In genomic region chr10:59322131-59322530, GRCh38 we compare ENCODE assay signal across 13 cellular contexts. TPM values are rescaled to one million over a fixed set of nuclear protein-coding genes. Genes with fewer than 3 reads are reported as not detected.
A peak's percentile ranks its signal among the peaks of the same experiment; 100 is the strongest.
DNase-seq lines count a peak whose midpoint lies in the region; ATAC-seq, FAIRE-seq and TF ChIP-seq lines count a peak whose summit lies in the region.
"Had no signal": no experiment of that assay in that cellular context is flagged by ENCODE, and none has a peak within 500 bp of the region (broad histone marks: within the 10 kb centered on the region; RNA-seq: fewer than 3 reads in every experiment).

No MANE protein-coding gene starts in this region.

- BruUV-seq in HepG2 (replicated peaks; lab: Mats Ljungman, UMichigan) = no TSS peak

- WGBS in HepG2 (ENCODE audit: low lambda C conversion rate) = 0% methylated on average over 4 of the region's 4 CpGs
- 37 to 49% (median 42%) methylated on average over 4 of the region's 4 CpGs for WGBS in psoas muscle, 3 donors

- H3K4me3 Mint-ChIP-seq in endothelial cell (ENCODE audit: unreplicated experiment) (peak overlapping the region; percentile 44), type B pancreatic cell (peak overlapping the region; percentile 32)
- H3K4me3 Mint-ChIP-seq: HFFc6 had no signal

- TF ChIP-seq RAD21 in HepG2 (CRISPR knock-in tag; IDR thresholded peaks at IDR 0.05) = no peak

- no peak overlapping the region for H2AFZ ChIP-seq in HepG2 (ENCODE audit: low read length)
- no peak overlapping the region for H2AFZ ChIP-seq in osteoblast (ENCODE audit: low read length)

- H3K4me2 ChIP-seq in HepG2 (ENCODE audit: low read depth, low read length) = peak overlapping the region; percentile 74
- H3K4me2 ChIP-seq in osteoblast (ENCODE audit: insufficient read depth, low read length) = no peak overlapping the region
- H3K4me2 ChIP-seq: BLaER1 had no signal

- no peak for DNase-seq in endothelial cell (ENCODE audit: low spot score)
- DNase-seq in HepG2 (ENCODE audit: low spot score) = no peak
- no peak for DNase-seq in psoas muscle
- no peak for DNase-seq in type B pancreatic cell (ENCODE audit: extremely low spot score, unreplicated experiment)
- no peak for DNase-seq in osteoblast (ENCODE audit: insufficient read length, low spot score, missing footprints)
- no peak for DNase-seq in NCI-H2171 treated with DMSO at 0.1 percent for 48 hours (lab: John Stamatoyannopoulos, UW)
- DNase-seq: HFFc6, Karpas-422, NCI-H1930, NCI-H2171, NCI-H774 had no signal

- no peak for TF ChIP-seq POLR2A in HepG2 (IDR thresholded peaks at IDR 0.05; ENCODE audit: insufficient read depth in 1 of 2, low read depth in 2 of 2, low read length in 2 of 2)

- no peaks in the 10 kb centered on the region for H3K9me3 Mint-ChIP-seq in endothelial cell (ENCODE audit: unreplicated experiment)
- peaks cover 8% of the 10 kb centered on the region for H3K9me3 Mint-ChIP-seq in type B pancreatic cell

- H3K79me2 ChIP-seq in HepG2 (ENCODE audit: insufficient read depth, low read length) = no peaks in the 10 kb centered on the region
- H3K79me2 ChIP-seq in osteoblast (ENCODE audit: insufficient read depth, low read length) = no peaks in the 10 kb centered on the region

- H3K4me1 ChIP-seq in HepG2 (ENCODE audit: insufficient read depth, low read length) (peaks cover 41% of the 10 kb centered on the region), psoas muscle (peaks cover 47% of the 10 kb centered on the region), osteoblast (ENCODE audit: insufficient read depth, low read length) (peaks cover 8% of the 10 kb centered on the region)

- TF ChIP-seq EP300 in HepG2 (IDR thresholded peaks at IDR 0.05; ENCODE audit: low read depth in 2 of 2, low read length in 2 of 2) (no peak), HepG2 (CRISPR knock-in tag; IDR thresholded peaks at IDR 0.05; ENCODE audit: borderline replicate concordance) (no peak)

- H3K4me1 Mint-ChIP-seq in endothelial cell (ENCODE audit: unreplicated experiment) = peaks cover 24% of the 10 kb centered on the region
- peaks cover 13% of the 10 kb centered on the region for H3K4me1 Mint-ChIP-seq in type B pancreatic cell (ENCODE audit: unreplicated experiment)

- H3K27ac Mint-ChIP-seq in endothelial cell (ENCODE audit: unreplicated experiment) (no peak overlapping the region), type B pancreatic cell (peak overlapping the region; percentile 9)
- H3K27ac Mint-ChIP-seq: HFFc6 had no signal

- CTCF ChIA-PET in HepG2 (lab: Yijun Ruan, JAX; ENCODE audit: low intra/inter-chr PET ratio, low total read pairs) = no interaction called here

- H3K4me3 ChIP-seq in HepG2 (replicated peaks in 1 of 3; ENCODE audit: insufficient read depth in 1 of 3, low read depth in 2 of 3, low read length in 3 of 3) (no peak overlapping the region), psoas muscle (peak overlapping the region; percentile 7), osteoblast (ENCODE audit: insufficient read depth, low read length) (no peak overlapping the region)
- H3K4me3 ChIP-seq: BLaER1 had no signal

- intact Hi-C loops in HepG2 (cut with micrococcal nuclease; ENCODE audit: unreplicated experiment) = no loop called here
- intact Hi-C loops in psoas muscle (cut with DNase I) = loop anchor here (2.0 to 5.0 kb wide), 2 partner anchors 40 to 41 kb away; partner anchors contain the start of gene FAM13C (in 2 of the 2)

- TF ChIP-seq CTCF in endothelial cell (IDR thresholded peaks at IDR 0.05; ENCODE audit: unreplicated experiment) (no peak), HepG2 (CRISPR knock-in tag; IDR thresholded peaks at IDR 0.05) (no peak), psoas muscle (IDR thresholded peaks at IDR 0.05) (no peak), type B pancreatic cell (conservative IDR thresholded peaks at IDR 0.05) (no peak), osteoblast (IDR thresholded peaks at IDR 0.05; ENCODE audit: extremely low read depth, low read depth, low read length) (no peak)

- H3K36me3 Mint-ChIP-seq in endothelial cell (ENCODE audit: low read depth, unreplicated experiment) (peaks cover 36% of the 10 kb centered on the region), type B pancreatic cell (peaks cover 27% of the 10 kb centered on the region)

- no peaks in the 10 kb centered on the region for H3K9me3 ChIP-seq in HepG2 (ENCODE audit: low read length)
- H3K9me3 ChIP-seq in psoas muscle = no peaks in the 10 kb centered on the region
- no peaks in the 10 kb centered on the region for H3K9me3 ChIP-seq in osteoblast (ENCODE audit: low read depth, low read length)
- H3K9me3 ChIP-seq: BLaER1 had no signal

- no peak overlapping the region for H3K27ac ChIP-seq in HepG2 (ENCODE audit: extremely low read length, insufficient read depth, low read length)
- H3K27ac ChIP-seq in psoas muscle = peak overlapping the region; percentile 84
- no peak overlapping the region for H3K27ac ChIP-seq in osteoblast (ENCODE audit: low read depth, low read length)
- H3K27ac ChIP-seq: BLaER1 had no signal

- H3K27me3 ChIP-seq in HepG2 (ENCODE audit: control insufficient read depth in 1 of 2, insufficient read depth in 2 of 2, low read length in 2 of 2) (no peaks in the 10 kb centered on the region), psoas muscle (ENCODE audit: insufficient read depth in 3 of 3, low read length in 2 of 3) (no peaks in the 10 kb centered on the region), osteoblast (ENCODE audit: insufficient read depth, low read length) (no peaks in the 10 kb centered on the region)
- H3K27me3 ChIP-seq: BLaER1 had no signal

- H3K36me3 ChIP-seq in HepG2 (replicated peaks in 1 of 2; ENCODE audit: control insufficient read depth in 1 of 2, insufficient read depth in 2 of 2, low read length in 2 of 2) = no peaks in the 10 kb centered on the region
- H3K36me3 ChIP-seq in psoas muscle (ENCODE audit: insufficient read depth in 1 of 2, low read depth in 1 of 2) = no peaks in the 10 kb centered on the region
- H3K36me3 ChIP-seq in osteoblast (ENCODE audit: insufficient read depth, low read length) = no peaks in the 10 kb centered on the region
- H3K36me3 ChIP-seq: BLaER1 had no signal

- FAIRE-seq in HepG2 (lab: Jason Lieb, UNC) = peak; percentile 34

- no peak for ATAC-seq in HepG2
- ATAC-seq in psoas muscle = peak in 1 of 4 donors; percentile 18
- no peak for ATAC-seq in GM21423 (IDR thresholded peaks at IDR 0.05; ENCODE audit: unreplicated experiment)

- POLR2A ChIA-PET in HepG2 (lab: Yijun Ruan, JAX) = no interaction called here

- no peak overlapping the region for H3K9ac ChIP-seq in HepG2 (ENCODE audit: insufficient read depth, low read depth, low read length)
- H3K9ac ChIP-seq: BLaER1 had no signal

- H4K20me1 ChIP-seq in HepG2 (ENCODE audit: insufficient read depth, low read length) (no peaks in the 10 kb centered on the region), osteoblast (ENCODE audit: insufficient read depth, low read length) (no peaks in the 10 kb centered on the region)
- H4K20me1 ChIP-seq: BLaER1 had no signal

- in situ Hi-C loops in HepG2 (cut with HindIII; ENCODE audit: extremely low pct_ligation_motif_present, low pct_unique_long_range_greater_than_20kb) = no loop called here

- H3K27me3 Mint-ChIP-seq in endothelial cell (ENCODE audit: unreplicated experiment) (peaks cover 3% of the 10 kb centered on the region), type B pancreatic cell (no peaks in the 10 kb centered on the region)

TF ChIP-seq in HepG2, 621 proteins besides CTCF, POLR2A, EP300 and RAD21 (continues in another document):
- TF ChIP-seq ZNF691 (CRISPR knock-in tag; IDR thresholded peaks at IDR 0.05; ENCODE audit: borderline replicate concordance, low read depth) = no peak
- no peak for TF ChIP-seq ZBTB3 (CRISPR knock-in tag; IDR thresholded peaks at IDR 0.05; ENCODE audit: borderline replicate concordance, low read depth)
- TF ChIP-seq ZNF556 (CRISPR knock-in tag; IDR thresholded peaks at IDR 0.05; ENCODE audit: borderline replicate concordance) = no peak
- TF ChIP-seq ZNF883 (CRISPR knock-in tag; IDR thresholded peaks at IDR 0.05; ENCODE audit: not compliant biosample characterization) = no peak
- TF ChIP-seq MBNL3 (CRISPR knock-in tag; conservative IDR thresholded peaks at IDR 0.05) = no peak
- no peak for TF ChIP-seq PPARG (CRISPR knock-in tag; conservative IDR thresholded peaks at IDR 0.05)

RNA-seq across cellular contexts. Expression of gene FAM13C, which starts 40.2 kb away (rescaled TPM):
- total RNA-seq in endothelial cell (ENCODE audit: unreplicated experiment) (57.9 TPM), HepG2 (2016; rRNA removed; fragmentation: Illumina TruSeq; extraction: Trizol) (0.07 TPM in 1 of 2 replicates, not detected in the other), psoas muscle (10 to 100 TPM in 3 of 4 donors, 1 to 10 TPM in 1; 1.0 to 14.3 (median 13.3) TPM), type B pancreatic cell (ENCODE audit: low replicate concordance) (5.6 and 10.1 TPM in 2 replicates), osteoblast (6.2 and 6.5 TPM in 2 replicates)
- total RNA-seq in HepG2 (2016; cell fraction: cytosol; rRNA removed; fragmentation: Illumina TruSeq; extraction: Trizol; ENCODE audit: low read depth) = not detected in 2 replicates
- 0.13 TPM in 1 of 2 replicates, not detected in the other for total RNA-seq in HepG2 (2016; cell fraction: insoluble cytoplasmic fraction; rRNA removed; fragmentation: Illumina TruSeq; extraction: Trizol)
- total RNA-seq in HepG2 (2016; cell fraction: membrane; rRNA removed; fragmentation: Illumina TruSeq; extraction: Trizol) = not detected in 2 replicates
- 0.62 TPM in 1 of 2 replicates, not detected in the other for total RNA-seq in HepG2 (2016; cell fraction: nucleus; rRNA removed; fragmentation: Illumina TruSeq; extraction: Trizol)
- polyA plus RNA-seq in HepG2 (2011; rRNA removed) (0.04 and 0.26 TPM in 2 replicates), psoas muscle (10 to 100 TPM in 1 of 3 donors, 1 to 10 TPM in 2; 1.4 to 31.7 (median 6.5) TPM)
- polyA plus RNA-seq in HepG2 (2011; cell fraction: cytosol; rRNA removed) = 0.01 and 0.04 TPM in 2 replicates
- polyA plus RNA-seq in HepG2 (2011; cell fraction: nucleus; rRNA removed) = not detected in 2 replicates
- polyA plus RNA-seq in HepG2 (2012) = 1.6 and 1.7 TPM in 2 replicates
- not detected in 2 replicates for polyA plus RNA-seq in HepG2 (2016; cell fraction: cytosol; fragmentation: Illumina TruSeq; extraction: Trizol; ENCODE audit: low read depth)
- polyA plus RNA-seq in HepG2 (2016; cell fraction: insoluble cytoplasmic fraction; fragmentation: Illumina TruSeq; extraction: Trizol; ENCODE audit: low read depth) = not detected in 2 replicates
- polyA plus RNA-seq in HepG2 (2016; cell fraction: membrane; fragmentation: Illumina TruSeq; extraction: Trizol; ENCODE audit: low read depth) = not detected in 2 replicates
- polyA plus RNA-seq in HepG2 (2016; cell fraction: nucleus; fragmentation: Illumina TruSeq; extraction: Trizol; ENCODE audit: insufficient read depth, low read depth) = not detected in 2 replicates
- polyA minus RNA-seq in HepG2 (2011; rRNA and poly(A)+ RNA removed; ENCODE audit: low replicate concordance) = 0.04 TPM in 1 of 2 replicates, not detected in the other
- 0.18 TPM in 1 of 2 replicates, not detected in the other for polyA minus RNA-seq in HepG2 (2011; cell fraction: cytosol; rRNA and poly(A)+ RNA removed)
- polyA minus RNA-seq in HepG2 (2011; cell fraction: nucleus; rRNA and poly(A)+ RNA removed) = 0.99 and 1.3 TPM in 2 replicates
- total RNA-seq: HFFc6 had no signal
